Comparison of ENCODE assay signal across 26 cellular contexts in the genomic region with DNA sequence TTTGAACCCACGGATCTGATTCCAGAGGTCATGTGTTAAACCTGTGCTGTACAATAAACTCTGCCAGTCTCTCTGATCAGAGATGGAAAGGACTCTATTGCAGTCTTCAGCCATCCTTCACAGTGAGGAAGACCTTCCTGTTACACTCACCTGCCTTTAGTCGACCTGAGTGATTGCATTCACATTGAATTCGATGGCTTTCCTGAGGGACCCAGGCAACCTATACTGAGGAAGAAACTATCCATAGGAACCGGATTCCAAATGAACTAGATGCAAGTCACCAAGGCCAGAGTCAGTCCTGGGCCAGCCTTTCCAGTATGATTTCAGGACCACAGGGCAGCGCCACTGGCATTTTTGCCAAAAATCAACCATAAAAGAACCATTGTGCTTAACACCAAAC. TPM values are rescaled to one million over a fixed set of nuclear protein-coding genes. Genes with fewer than 3 reads are reported as not detected.
DNase-seq lines count a peak whose midpoint lies in the region; ATAC-seq, FAIRE-seq and TF ChIP-seq lines count a peak whose summit lies in the region.
"Had no signal": no experiment of that assay in that cellular context is flagged by ENCODE, and none has a peak within 500 bp of the region (broad histone marks: within the 10 kb centered on the region; RNA-seq: fewer than 3 reads in every experiment).

No MANE protein-coding gene starts in this region.

- peaks cover 2% of the 10 kb centered on the region for H3K9me3 Mint-ChIP-seq in activated CD8-positive, alpha-beta memory T cell treated with anti-CD3 and anti-CD28 coated beads, Interleukin-2, amount 10 ng/mL, durations not matched to agents 7 days and 5 days (ENCODE audit: low read depth)
- peaks cover 0 to 2% (median 0%) of the 10 kb centered on the region in 5 donors for H3K9me3 Mint-ChIP-seq in CD8-positive, alpha-beta memory T cell

- peak overlapping the region; percentile 98 for H3K4me2 ChIP-seq in GM12878 (ENCODE audit: control insufficient read depth, insufficient read depth)
- H3K4me2 ChIP-seq: neural progenitor cell, smooth muscle cell had no signal

- SMC1A ChIA-PET in GM12878 (lab: Charles Lee; ENCODE audit: uncharacterized antibody, unreplicated experiment) = interaction anchor here (0.9 to 7.2 kb wide), 8 partner anchors 13 to 91 kb away, joined by 3 to 87 read pairs (median 26); no protein-coding TSS in a partner anchor

- WGBS in GM12878 (ENCODE audit: insufficient coverage, insufficient replicate concordance, low lambda C conversion rate, missing lambda C conversion rate) = 80% methylated on average over 5 of the region's 5 CpGs
- WGBS in spleen, 5 donors = 75 to 86% (median 78%) methylated on average over 4 to 5 of the region's 5 CpGs
- 92% methylated on average over 5 of the region's 5 CpGs for WGBS in right cardiac atrium

- H3K4me3 Mint-ChIP-seq in activated CD8-positive, alpha-beta memory T cell treated with anti-CD3 and anti-CD28 coated beads, Interleukin-2, amount 10 ng/mL, durations not matched to agents 7 days and 5 days = no peak overlapping the region
- H3K4me3 Mint-ChIP-seq in CD8-positive, alpha-beta memory T cell = peak overlapping the region in 4 of 7 donors; percentile 11 to 53 (median 35)
- H3K4me3 Mint-ChIP-seq: HFFc6, neural progenitor cell had no signal

- ATAC-seq in activated CD8-positive, alpha-beta memory T cell treated with anti-CD3 and anti-CD28 coated beads, Interleukin-2, amount 10 ng/mL, durations not matched to agents 7 days and 5 days = no peak
- ATAC-seq in GM12878 (no peak), right cardiac atrium (no peak)
- ATAC-seq: gastroesophageal sphincter, K562, psoas muscle had no signal

- no peaks in the 10 kb centered on the region for H3K27me3 Mint-ChIP-seq in activated CD8-positive, alpha-beta memory T cell treated with anti-CD3 and anti-CD28 coated beads, Interleukin-2, amount 10 ng/mL, durations not matched to agents 7 days and 5 days
- H3K27me3 Mint-ChIP-seq in CD8-positive, alpha-beta memory T cell = peaks cover 0 to 2% of the 10 kb centered on the region in 2 donors

- no peak for TF ChIP-seq POLR2A in GM12878 (IDR thresholded peaks at IDR 0.05; ENCODE audit: low read depth, low read length)
- TF ChIP-seq POLR2A in spleen (IDR thresholded peaks at IDR 0.05) = no peak

- H4K20me1 ChIP-seq in GM12878 (ENCODE audit: control insufficient read depth, insufficient read depth) = no peaks in the 10 kb centered on the region

- peak overlapping the region; percentile 65 for H3K4me3 ChIP-seq in CD8-positive, alpha-beta memory T cell (ENCODE audit: low read length)
- no peak overlapping the region; the same call in 1 of the 2 replicates for H3K4me3 ChIP-seq in GM12878
- no peak overlapping the region for H3K4me3 ChIP-seq in spleen
- no peak overlapping the region for H3K4me3 ChIP-seq in brain microvascular endothelial cell (ENCODE audit: low read depth, low read length)
- H3K4me3 ChIP-seq in right cardiac atrium (ENCODE audit: low read length) = no peak overlapping the region
- H3K4me3 ChIP-seq: esophagus muscularis mucosa, gastroesophageal sphincter, K562, neural progenitor cell, psoas muscle, smooth muscle cell had no signal

- peak overlapping the region; percentile 73; the same call in 1 of the 2 replicates for H3K9ac ChIP-seq in GM12878 (ENCODE audit: control insufficient read depth, insufficient read depth, low read length)
- H3K9ac ChIP-seq: neural progenitor cell had no signal

- TF ChIP-seq EP300 in GM12878 (IDR thresholded peaks at IDR 0.05; ENCODE audit: borderline replicate concordance in 1 of 2, control insufficient read depth in 1 of 2, low read depth in 2 of 2, low read length in 2 of 2) = no peak

- no peaks in the 10 kb centered on the region for H3K36me3 ChIP-seq in CD8-positive, alpha-beta memory T cell (ENCODE audit: insufficient read depth, low read length)
- no peaks in the 10 kb centered on the region for H3K36me3 ChIP-seq in GM12878 (ENCODE audit: control insufficient read depth in 2 of 2, insufficient read depth in 2 of 2, low read length in 1 of 2)
- H3K36me3 ChIP-seq in spleen = no peaks in the 10 kb centered on the region
- H3K36me3 ChIP-seq in brain microvascular endothelial cell (replicated peaks) = no peaks in the 10 kb centered on the region
- H3K36me3 ChIP-seq: esophagus muscularis mucosa, gastroesophageal sphincter, neural progenitor cell had no signal

- H3K79me2 ChIP-seq in GM12878 (ENCODE audit: control insufficient read depth, insufficient read depth, low read length) = peaks cover 2% of the 10 kb centered on the region; the same call in 1 of the 2 replicates

- H3K27ac ChIP-seq in CD8-positive, alpha-beta memory T cell (ENCODE audit: low read depth, low read length) = peak overlapping the region; percentile 76
- H3K27ac ChIP-seq in GM12878 (ENCODE audit: control insufficient read depth, insufficient read depth) = peak overlapping the region; percentile 95
- peak overlapping the region; percentile 90 to 98 (median 96) for H3K27ac ChIP-seq in spleen
- H3K27ac ChIP-seq in brain microvascular endothelial cell = no peak overlapping the region
- H3K27ac ChIP-seq in right cardiac atrium (ENCODE audit: low read length) = no peak overlapping the region
- H3K27ac ChIP-seq: neural progenitor cell, psoas muscle, RWPE1 had no signal

- no peak for FAIRE-seq in GM12878 (lab: Jason Lieb, UNC)
- FAIRE-seq: K562 had no signal

- POLR2A ChIA-PET in CD8-positive, alpha-beta memory T cell (lab: Charles Lee) = interaction anchor here (2.4 kb wide), 3 partner anchors 23 to 66 kb away, joined by 15 to 62 read pairs (median 30); no protein-coding TSS in a partner anchor
- POLR2A ChIA-PET in GM12878 (lab: Charles Lee) = interaction anchor here (0.6 to 2.4 kb wide), 4 partner anchors 11 to 104 kb away, joined by 3 to 28 read pairs (median 10); no protein-coding TSS in a partner anchor

- H3K27ac Mint-ChIP-seq in activated CD8-positive, alpha-beta memory T cell treated with anti-CD3 and anti-CD28 coated beads, Interleukin-2, amount 10 ng/mL, durations not matched to agents 7 days and 5 days = peak overlapping the region; percentile 63
- H3K27ac Mint-ChIP-seq in CD8-positive, alpha-beta memory T cell = peak overlapping the region in 1 of 8 donors; percentile 95
- H3K27ac Mint-ChIP-seq: HFFc6, neural progenitor cell had no signal

- peaks cover 42% of the 10 kb centered on the region for H3K4me1 Mint-ChIP-seq in activated CD8-positive, alpha-beta memory T cell treated with anti-CD3 and anti-CD28 coated beads, Interleukin-2, amount 10 ng/mL, durations not matched to agents 7 days and 5 days
- H3K4me1 Mint-ChIP-seq in CD8-positive, alpha-beta memory T cell = peaks cover 12 to 33% (median 12%) of the 10 kb centered on the region in 3 donors

- CTCF ChIA-PET in activated CD8-positive, alpha-beta memory T cell treated with anti-CD3 and anti-CD28 coated beads, Interleukin-2, amount 10 ng/mL, durations not matched to agents 7 days and 5 days (lab: Charles Lee) = interaction anchor here (1.3 to 2.7 kb wide), 5 partner anchors 8 to 65 kb away, joined by 3 to 24 read pairs (median 7); partner anchors contain the start of gene EML4
- CTCF ChIA-PET in CD8-positive, alpha-beta memory T cell (lab: Charles Lee) = interaction anchor here (1.1 to 5.2 kb wide), 5 partner anchors 9 to 28 kb away, joined by 4 to 31 read pairs (median 12); no protein-coding TSS in a partner anchor
- CTCF ChIA-PET in GM12878 (lab: Yijun Ruan, JAX) = interaction anchor here (0.8 to 2.9 kb wide), 8 partner anchors 14 to 169 kb away, joined by 3 to 22 read pairs (median 7); no protein-coding TSS in a partner anchor

- peaks cover 10% of the 10 kb centered on the region for H3K36me3 Mint-ChIP-seq in activated CD8-positive, alpha-beta memory T cell treated with anti-CD3 and anti-CD28 coated beads, Interleukin-2, amount 10 ng/mL, durations not matched to agents 7 days and 5 days
- no peaks in the 10 kb centered on the region for H3K36me3 Mint-ChIP-seq in CD8-positive, alpha-beta memory T cell
- H3K36me3 Mint-ChIP-seq: neural progenitor cell had no signal

- no TSS peak for BruUV-seq in GM12878 (replicated peaks; lab: Mats Ljungman, UMichigan)

- peaks cover 94% of the 10 kb centered on the region for H3K4me1 ChIP-seq in CD8-positive, alpha-beta memory T cell (ENCODE audit: insufficient read depth, low read length)
- H3K4me1 ChIP-seq in GM12878 (ENCODE audit: control insufficient read depth, insufficient read depth, low read length) (peaks cover 61% of the 10 kb centered on the region), spleen (peaks cover 80 to 100% (median 98%) of the 10 kb centered on the region in 6 donors), right cardiac atrium (ENCODE audit: control insufficient read depth, insufficient read depth, low read length) (peaks cover 2% of the 10 kb centered on the region)

- RAD21 ChIA-PET in GM12878 (lab: Charles Lee; ENCODE audit: unreplicated experiment) = interaction anchor here (1.2 to 6.5 kb wide), 6 partner anchors 12 to 77 kb away, joined by 3 to 39 read pairs (median 28); no protein-coding TSS in a partner anchor

- intact Hi-C loops in GM12878 (cut with micrococcal nuclease; ENCODE audit: unreplicated experiment) = no loop called here
- intact Hi-C loops in spleen (cut with DNase I; ENCODE audit: low total_unique reads) = loop anchor here (10.0 kb wide), 1 partner anchor 70 kb away; no protein-coding TSS in a partner anchor
- intact Hi-C loops in right cardiac atrium (cut with DNase I) = loop anchor here in 1 of 4 donors (5.0 kb wide), 1 partner anchor 33 kb away; no protein-coding TSS in a partner anchor

- TF ChIP-seq CTCF in GM12878 (IDR thresholded peaks at IDR 0.05 in 2 of 3, conservative IDR thresholded peaks at IDR 0.05 in 1 of 3; ENCODE audit: control insufficient read depth in 2 of 3, extremely low read depth in 1 of 3, insufficient read depth in 1 of 3, low read depth in 3 of 3, low read length in 3 of 3) = no peak
- TF ChIP-seq CTCF in spleen (IDR thresholded peaks at IDR 0.05 in 8 of 11, conservative IDR thresholded peaks at IDR 0.05 in 3 of 11) = no peak
- no peak for TF ChIP-seq CTCF in brain microvascular endothelial cell (IDR thresholded peaks at IDR 0.05; ENCODE audit: low read depth, low read length, missing control alignments)

- in situ Hi-C loops in GM12878 (cut with MboI) = loop anchor here (5.0 kb wide), 1 partner anchor 68 kb away; no protein-coding TSS in a partner anchor
- in situ Hi-C loops in brain microvascular endothelial cell (cut with HindIII; ENCODE audit: low pct_ligation_motif_present, low sequenced_read_pairs) = loop anchor here (25.0 kb wide), 1 partner anchor 208 kb away; no protein-coding TSS in a partner anchor

- TF ChIP-seq RAD21 in GM12878 (IDR thresholded peaks at IDR 0.05; ENCODE audit: insufficient read depth, low read depth, low read length) = no peak

- no peaks in the 10 kb centered on the region for H3K9me3 ChIP-seq in CD8-positive, alpha-beta memory T cell (ENCODE audit: low read length)
- H3K9me3 ChIP-seq in GM12878 (replicated peaks; ENCODE audit: control insufficient read depth, insufficient read depth, low read length) = no peaks in the 10 kb centered on the region; the same call in 2 of the 3 replicates
- H3K9me3 ChIP-seq in spleen = peaks cover 0 to 8% (median 1%) of the 10 kb centered on the region in 8 donors
- no peaks in the 10 kb centered on the region for H3K9me3 ChIP-seq in right cardiac atrium (ENCODE audit: control insufficient read depth, low read length)
- H3K9me3 ChIP-seq: esophagus muscularis mucosa, gastroesophageal sphincter, psoas muscle had no signal

- H2AFZ ChIP-seq in GM12878 (ENCODE audit: control insufficient read depth, low read depth, low read length) = no peak overlapping the region
- H2AFZ ChIP-seq: neural progenitor cell had no signal

- H3K27me3 ChIP-seq in CD8-positive, alpha-beta memory T cell (ENCODE audit: insufficient read depth, low read length, poor library complexity, severe bottlenecking) = no peaks in the 10 kb centered on the region
- no peaks in the 10 kb centered on the region for H3K27me3 ChIP-seq in GM12878 (replicated peaks in 1 of 2; ENCODE audit: control insufficient read depth in 2 of 2, insufficient read depth in 2 of 2, low read length in 1 of 2)
- H3K27me3 ChIP-seq in spleen (replicated peaks in 1 of 7) = no peaks in the 10 kb centered on the region
- no peaks in the 10 kb centered on the region for H3K27me3 ChIP-seq in brain microvascular endothelial cell (replicated peaks)
- H3K27me3 ChIP-seq in right cardiac atrium (ENCODE audit: control insufficient read depth, insufficient read depth) = no peaks in the 10 kb centered on the region
- H3K27me3 ChIP-seq: esophagus muscularis mucosa, gastroesophageal sphincter had no signal

- no peak for DNase-seq in activated CD8-positive, alpha-beta memory T cell treated with anti-CD3 and anti-CD28 coated beads, Interleukin-2, amount 10 ng/mL, durations not matched to agents 7 days and 5 days
- DNase-seq in activated CD8-positive, alpha-beta memory T cell treated with anti-CD3 and anti-CD28 coated beads, Interleukin-2, amount 50 U/mL, for 48 hours = no peak
- DNase-seq in CD8-positive, alpha-beta memory T cell = no peak
- DNase-seq in GM12878 (ENCODE audit: low read depth, low spot score) (no peak), spleen (no peak), brain microvascular endothelial cell (no peak), NCI-H1694 (lab: John Stamatoyannopoulos, UW) (no peak), right cardiac atrium (no peak)
- DNase-seq: amniotic stem cell; caudate nucleus; DMS79 treated with DMSO at 0.1 percent for 48 hours; HFFc6; kidney glomerular epithelial cell; mesenchymal stem cell; NCI-H2029; NCI-H446 treated with DMSO at 0.1 percent for 48 hours; NK-92 treated with Interleukin-12 subunit alpha and Interleukin-12 subunit beta, amount 100 ng/mL, for 24 hours; psoas muscle; stimulated activated CD4-positive, alpha-beta T cell treated with anti-CD3 and anti-CD28 coated beads, Interleukin-4, amount 100 ng/mL, for 4 hours; substantia nigra had no signal

RNA-seq across cellular contexts. Expression of gene PKDCC, which starts 56.8 kb away (rescaled TPM):
- not detected for total RNA-seq in activated CD8-positive, alpha-beta memory T cell treated with anti-CD3 and anti-CD28 coated beads, Interleukin-2, amount 10 ng/mL, durations not matched to agents 7 days and 5 days
- under 1 TPM in 1 of 2 experiments, not detected in 1; 0.28 TPM for total RNA-seq in CD8-positive, alpha-beta memory T cell
- 0.78 TPM for polyA plus RNA-seq in CD8-positive, alpha-beta memory T cell
- not detected in 2 replicates for total RNA-seq in GM12878 (2013; cell fraction: nucleolus; rRNA removed)
- total RNA-seq in GM12878 (2014; rRNA removed) (4.9 and 5.9 TPM in 2 replicates), GM12878 (2014; rRNA removed; fragmentation: Illumina TruSeq; extraction: Trizol) (4.2 and 5.2 TPM in 2 replicates), GM12878 (2021) (4.3 TPM in 2 replicates), spleen (10 to 100 TPM; 41.0 to 81.9 (median 51.7) TPM), right cardiac atrium (100 to 1,000 TPM in 3 of 4 donors, 10 to 100 TPM in 1; 92.2 to 189 (median 131) TPM)
- 1.6 TPM for polyA plus RNA-seq in GM12878 (2011; ENCODE audit: low read depth)
- polyA plus RNA-seq in GM12878 (2011; rRNA removed) (0.24 TPM in 1 of 2 replicates, not detected in the other), GM12878 (2014; fragmentation: Illumina TruSeq; extraction: Trizol) (4.0 and 5.6 TPM in 2 replicates), GM12878 (2014; fragmentation: Nextera tagmentation; extraction: Ambion mirVana) (under 1 TPM; 0.13 to 0.16 TPM), GM12878 (2014; rRNA removed) (7.1 and 10.2 TPM in 2 replicates), GM12878 (2016; fragmentation: Nextera tagmentation; extraction: Ambion mirVana) (under 1 TPM; 0.15 to 0.25 TPM), spleen (10 to 100 TPM; 19.8 to 44.0 (median 31.8) TPM), right cardiac atrium (145 TPM)
- 0.17 TPM in 1 of 2 replicates, not detected in the other for polyA plus RNA-seq in GM12878 (2011; cell fraction: cytosol; rRNA removed)
- polyA plus RNA-seq in GM12878 (2011; cell fraction: nucleus; rRNA removed) = 0.46 and 0.51 TPM in 2 replicates
- polyA plus RNA-seq in GM12878 (2012) = 1.8 and 3.6 TPM in 2 replicates
- not detected in 2 replicates for polyA minus RNA-seq in GM12878 (2011; rRNA and poly(A)+ RNA removed)
- polyA minus RNA-seq in GM12878 (2011; cell fraction: cytosol; rRNA and poly(A)+ RNA removed) = not detected in 2 replicates
- 0.77 TPM in 1 of 2 replicates, not detected in the other for polyA minus RNA-seq in GM12878 (2011; cell fraction: nucleus; rRNA and poly(A)+ RNA removed)
- total RNA-seq: HFFc6 had no signal

Comparison
In these comparisons a context has a peak if more than half of its experiments do, and no peak if none do; other contexts are left out.
1. H3K27ac ChIP-seq: peak in CD8-positive, alpha-beta memory T cell (single experiment), GM12878 (single experiment) and spleen (8 of 8); none in brain microvascular endothelial cell (single experiment) and right cardiac atrium (single experiment).
2. RNA of gene PKDCC, which starts 56.8 kb away (total RNA-seq): 92.2 to 189 TPM in right cardiac atrium and 41.0 to 81.9 TPM in spleen; 4.2 to 5.9 TPM in GM12878, 0.28 TPM in CD8-positive, alpha-beta memory T cell and not detected in activated CD8-positive, alpha-beta memory T cell treated with anti-CD3 and anti-CD28 coated beads, Interleukin-2, amount 10 ng/mL, durations not matched to agents 7 days and 5 days; every median in the first group is over 4 times any median in the second.